In the genomic region with DNA sequence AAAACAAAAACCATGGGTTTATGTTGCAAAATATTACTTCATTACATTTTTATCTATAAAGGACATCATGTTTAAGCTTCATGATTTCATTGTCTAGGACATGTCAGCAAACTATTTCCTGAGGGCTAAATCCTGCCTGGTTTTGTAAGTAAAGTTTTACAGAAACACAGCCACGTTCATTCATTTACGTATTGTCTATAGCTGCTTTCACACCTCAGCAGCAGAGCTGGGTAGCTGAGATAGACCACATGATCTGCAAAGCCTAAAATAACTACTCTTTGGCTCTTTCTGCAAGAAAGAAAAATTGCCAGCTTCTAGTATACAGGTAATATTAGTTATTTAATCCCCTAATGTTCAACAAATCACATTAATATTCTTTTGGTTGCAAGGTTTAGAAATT, we compare ENCODE assay signal across 22 cellular contexts.
"Had no signal": no experiment of that assay in that cellular context is flagged by ENCODE, and none has a peak within 500 bp of the region (broad histone marks: within the 10 kb centered on the region; RNA-seq: fewer than 3 reads in every experiment).

No MANE protein-coding gene starts in this region.

- H3K4me1 ChIP-seq: SJSA1 had no signal

- H3K36me3 ChIP-seq: SJSA1 had no signal

- H3K4me3 Mint-ChIP-seq: IgD-negative memory B cell had no signal

- H3K9me3 ChIP-seq: SJSA1 had no signal

- H3K4me2 ChIP-seq: KMS-11 had no signal

- H3K27ac Mint-ChIP-seq: IgD-negative memory B cell had no signal

- H3K9me3 Mint-ChIP-seq: IgD-negative memory B cell had no signal

- H3K4me3 ChIP-seq: K562, SJSA1, SK-N-MC had no signal

- H3K27me3 Mint-ChIP-seq: IgD-negative memory B cell had no signal

- H3K9ac ChIP-seq: KMS-11 had no signal

- H3K27ac ChIP-seq: HL-60, KMS-11, SJSA1, SK-N-MC had no signal

- DNase-seq: Kasumi-1, MM.1S, NCI-H1092 treated with DMSO at 0.1 percent for 48 hours, NCI-H1436, NCI-H187, NCI-H2029, NCI-H2081 treated with DMSO at 0.1 percent for 48 hours, NCI-H2227 treated with DMSO at 0.1 percent for 48 hours, NCI-H446, NCI-H510A, NCI-H524 treated with DMSO at 0.1 percent for 48 hours, NCI-H69, NCI-H774, Right ventricle myocardium superior, RPMI8226, SIG-M5 had no signal
